Comparison of ENCODE assay signal across 27 cellular contexts in genomic region chr20:1061484-1062221, GRCh38. TPM values are rescaled to one million over a fixed set of nuclear protein-coding genes. Genes with fewer than 3 reads are reported as not detected.
"Had no signal": no experiment of that assay in that cellular context is flagged by ENCODE, and none has a peak within 500 bp of the region (broad histone marks: within the 10 kb centered on the region; RNA-seq: fewer than 3 reads in every experiment).

No MANE protein-coding gene starts in this region.

- H3K27ac ChIP-seq: dorsolateral prefrontal cortex, esophagus squamous epithelium, heart right ventricle, left lung, prostate gland, right atrium auricular region, sigmoid colon, spleen, testis, tibial artery had no signal

- H3K9me3 ChIP-seq: left lung, prostate gland, sigmoid colon, testis had no signal

- H3K27ac Mint-ChIP-seq: nephron progenitor cell; stimulated activated memory B cell treated with anti-CD40 and anti-IgM and Interleukin-4, amounts not matched to agents 10 μg/mL and 1 μg/mL and 100 μg/mL, for 72 hours; type B pancreatic cell had no signal

- H3K4me1 ChIP-seq: esophagus squamous epithelium, heart right ventricle, left lung, prostate gland, right atrium auricular region, sigmoid colon, spleen, testis, tibial artery had no signal

- ATAC-seq: heart right ventricle; left lung; naive thymus-derived CD8-positive, alpha-beta T cell; stimulated activated memory B cell treated with anti-CD40 and anti-IgM and Interleukin-4, amounts not matched to agents 10 μg/mL and 1 μg/mL and 100 μg/mL, for 72 hours; stimulated activated naive CD8-positive, alpha-beta T cell treated with anti-CD3 and anti-CD28 coated beads, Interleukin-15, Interleukin-2, amounts not matched to agents 100 U/mL and 50 U/mL, for 24 hours had no signal

- H3K36me3 ChIP-seq: esophagus squamous epithelium, heart right ventricle, left lung, prostate gland, right atrium auricular region, sigmoid colon, spleen, tibial artery had no signal

- H3K9me3 Mint-ChIP-seq: type B pancreatic cell had no signal

- FAIRE-seq: endothelial cell of umbilical vein, islet of Langerhans had no signal

- H3K36me3 Mint-ChIP-seq: stimulated activated memory B cell treated with anti-CD40 and anti-IgM and Interleukin-4, amounts not matched to agents 10 μg/mL and 1 μg/mL and 100 μg/mL, for 72 hours; type B pancreatic cell had no signal

- H3K27me3 ChIP-seq: dorsolateral prefrontal cortex, esophagus squamous epithelium, left lung, right atrium auricular region, sigmoid colon, spleen, testis, tibial artery had no signal

- H3K4me3 Mint-ChIP-seq: naive thymus-derived CD8-positive, alpha-beta T cell; nephron progenitor cell; stimulated activated memory B cell treated with anti-CD40 and anti-IgM and Interleukin-4, amounts not matched to agents 10 μg/mL and 1 μg/mL and 100 μg/mL, for 72 hours; type B pancreatic cell had no signal

- H3K4me1 Mint-ChIP-seq: naive thymus-derived CD8-positive, alpha-beta T cell; stimulated activated memory B cell treated with anti-CD40 and anti-IgM and Interleukin-4, amounts not matched to agents 10 μg/mL and 1 μg/mL and 100 μg/mL, for 72 hours had no signal

- H3K4me3 ChIP-seq: dorsolateral prefrontal cortex, esophagus squamous epithelium, heart right ventricle, left lung, prostate gland, right atrium auricular region, sigmoid colon, spleen, testis, tibial artery had no signal

- DNase-seq: dorsolateral prefrontal cortex; effector CD8-positive, alpha-beta T cell; esophagus squamous epithelium; foreskin melanocyte; glutamatergic neuron; heart right ventricle; left lung; mesenchymal stem cell; naive thymus-derived CD8-positive, alpha-beta T cell; nephron progenitor cell; sigmoid colon; spleen; stimulated activated CD4-positive, alpha-beta T cell treated with anti-CD3 and anti-CD28 coated beads, Interleukin-4, amount 100 ng/mL, for 4 hours; stimulated activated naive CD8-positive, alpha-beta T cell treated with anti-CD3 and anti-CD28 coated beads, Interleukin-15, Interleukin-2, amounts not matched to agents 100 U/mL and 50 U/mL, for 24 hours; testis; tibial artery had no signal

RNA-seq across cellular contexts. Expression of gene RSPO4, which starts 59.5 kb away (rescaled TPM):
- total RNA-seq: endothelial cell of umbilical vein, lung microvascular endothelial cell, myocyte, osteocyte, sigmoid colon, skeletal muscle tissue, urinary bladder had no signal
- polyA plus RNA-seq: endothelial cell of umbilical vein; naive thymus-derived CD8-positive, alpha-beta T cell had no signal
